18 cellular contexts compared by ENCODE assay signal in the genomic region with DNA sequence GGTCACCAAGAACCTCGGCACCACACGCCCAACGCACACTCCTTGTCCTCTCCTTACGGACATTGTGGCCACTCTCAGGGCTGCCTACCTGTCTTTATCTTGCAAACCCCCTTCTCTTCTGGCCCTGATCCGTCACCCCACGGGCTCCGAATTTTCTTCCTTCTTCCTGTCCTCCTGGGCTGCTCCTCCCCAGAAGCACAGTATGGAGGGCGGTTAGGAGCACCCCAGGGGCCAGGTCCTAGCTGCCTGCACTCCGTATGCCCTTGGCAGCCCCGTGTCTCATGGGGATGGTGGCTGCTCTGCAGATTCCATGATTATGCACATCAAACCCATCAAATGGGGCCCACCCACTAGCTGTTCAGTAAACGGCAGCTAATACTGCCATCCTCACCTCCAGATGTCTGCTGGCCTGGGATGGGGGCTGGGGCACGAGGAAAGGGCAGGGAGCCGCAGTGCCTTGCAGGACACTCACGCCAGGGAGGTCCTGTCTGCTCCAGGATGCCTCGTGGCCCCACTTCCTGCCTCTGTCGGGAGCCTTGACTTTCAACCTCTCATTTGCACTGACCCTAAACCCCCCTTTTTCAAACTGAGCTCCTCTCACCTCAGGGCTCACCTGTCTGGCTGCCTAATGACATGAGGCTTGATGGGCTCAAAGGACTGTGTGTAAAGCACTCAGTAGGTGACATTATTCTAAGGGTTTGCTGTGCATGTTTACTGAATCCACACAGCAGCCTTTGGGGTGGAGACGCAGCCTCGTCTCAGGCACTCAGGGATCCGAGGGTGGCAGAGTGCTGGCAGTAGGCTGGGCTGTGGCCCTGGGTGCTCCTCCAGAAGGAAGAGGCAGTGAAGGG.
"Had no signal": no experiment of that assay in that cellular context is flagged by ENCODE, and none has a peak within 500 bp of the region (broad histone marks: within the 10 kb centered on the region; RNA-seq: fewer than 3 reads in every experiment).

No MANE protein-coding gene starts in this region.

- H3K36me3 ChIP-seq: esophagus muscularis mucosa, pancreas, transverse colon had no signal

- H3K4me1 Mint-ChIP-seq: central memory CD8-positive, alpha-beta T cell; neural crest cell had no signal

- H3K4me3 Mint-ChIP-seq: activated CD4-positive, alpha-beta memory T cell treated with anti-CD3 and anti-CD28 coated beads for 36 hours; activated T-cell treated with anti-CD3 and anti-CD28 coated beads, Interleukin-2, amount 50 U/mL, for 72 hours; central memory CD8-positive, alpha-beta T cell; neural crest cell had no signal

- H3K27ac Mint-ChIP-seq: activated CD4-positive, alpha-beta memory T cell treated with anti-CD3 and anti-CD28 coated beads for 36 hours; activated naive CD4-positive, alpha-beta T cell treated with anti-CD3 and anti-CD28 coated beads, Interleukin-2, amount 50 U/mL, for 72 hours; activated T-cell treated with anti-CD3 and anti-CD28 coated beads, Interleukin-2, amount 50 U/mL, for 72 hours had no signal

- H3K27ac ChIP-seq: body of pancreas, esophagus muscularis mucosa, pancreas, transverse colon had no signal

- DNase-seq: activated CD4-positive, alpha-beta memory T cell treated with anti-CD3 and anti-CD28 coated beads for 36 hours; activated T-cell treated with anti-CD3 and anti-CD28 coated beads, Interleukin-2, amount 50 U/mL, for 72 hours; amygdala; cortex of kidney; effector CD4-positive, alpha-beta T cell; hippocampal formation; stimulated activated CD4-positive, alpha-beta T cell treated with anti-CD3 and anti-CD28 coated beads, Interleukin-15, amount 100 ng/mL, for 24 hours; stimulated activated CD4-positive, alpha-beta T cell treated with anti-CD3 and anti-CD28 coated beads, Interleukin-4, amount 100 ng/mL, for 1 hour; stimulated activated naive CD4-positive, alpha-beta T cell; substantia nigra; T-helper 9 cell; transverse colon had no signal

- H3K9me3 Mint-ChIP-seq: neural crest cell had no signal

- H3K4me1 ChIP-seq: body of pancreas, esophagus muscularis mucosa, pancreas, transverse colon had no signal

- ATAC-seq: activated naive CD4-positive, alpha-beta T cell treated with anti-CD3 and anti-CD28 coated beads, Interleukin-2, amount 50 U/mL, for 72 hours; activated T-cell treated with anti-CD3 and anti-CD28 coated beads, Interleukin-2, amount 50 U/mL, for 72 hours; body of pancreas; pancreas had no signal

- H3K4me3 ChIP-seq: body of pancreas, esophagus muscularis mucosa, pancreas, transverse colon had no signal

- H3K9me3 ChIP-seq: pancreas had no signal

- H3K27me3 ChIP-seq: body of pancreas, pancreas had no signal
